Comparison of ENCODE assay signal across 8 cellular contexts in genomic region chr5:178859625-178860521, GRCh38. TPM values are rescaled to one million over a fixed set of nuclear protein-coding genes. Genes with fewer than 3 reads are reported as not detected.
DNase-seq lines count a peak whose midpoint lies in the region; FAIRE-seq and TF ChIP-seq lines count a peak whose summit lies in the region.

Gene ZNF354B (plus strand): TSS chr5:178859953. CDS start chr5:178861048, 1,095 bp downstream.

- peaks cover 8 to 28% (median 17%) of the 10 kb centered on the region in 4 donors for H3K4me1 ChIP-seq in stomach

- peaks cover 3% of the 10 kb centered on the region for H3K9me3 Mint-ChIP-seq in neural crest cell

- intact Hi-C loops in stomach (cut with DNase I; ENCODE audit: low total_unique reads) = loop anchor here (5.0 kb wide), 1 partner anchor 128 kb away; the partner anchor contains the start of gene ZNF354A

- H3K4me1 Mint-ChIP-seq in neural crest cell = peaks cover 24% of the 10 kb centered on the region

- TF ChIP-seq CTCF in foreskin fibroblast (IDR thresholded peaks at IDR 0.05; ENCODE audit: low read depth, low read length) (peak; percentile 15), neural crest cell (conservative IDR thresholded peaks at IDR 0.05) (no peak), stomach (IDR thresholded peaks at IDR 0.05) (peak in 1 of 7 experiments; percentile 6)

- FAIRE-seq in H54 (lab: Jason Lieb, UNC) = no peak

- TF ChIP-seq POLR2A in H54 (IDR thresholded peaks at IDR 0.05; ENCODE audit: low read depth, low read length) = peak; percentile 82
- no peak for TF ChIP-seq POLR2A in stomach (IDR thresholded peaks at IDR 0.05)

- H3K27ac ChIP-seq in stomach = peak within 1 kb of the TSS; percentile 78 to 93 (median 86)

- H3K36me3 Mint-ChIP-seq in neural crest cell (ENCODE audit: low read depth) = peaks cover 12% of the 10 kb centered on the region

- peaks cover 6 to 27% (median 20%) of the 10 kb centered on the region in 4 donors for H3K36me3 ChIP-seq in stomach

- peak within 1 kb of the TSS; percentile 69 for H3K27ac Mint-ChIP-seq in neural crest cell (ENCODE audit: unreplicated experiment)

- no peaks in the 10 kb centered on the region for H3K9me3 ChIP-seq in stomach

- peak within 1 kb of the TSS; percentile 88 for H3K4me3 Mint-ChIP-seq in neural crest cell

- WGBS in stomach, 5 donors = 1 to 2% (median 1%) methylated on average over 18 to 86 of the region's 86 CpGs

- TF ChIP-seq EP300 in stomach (IDR thresholded peaks at IDR 0.05) = no peak

- H3K27me3 Mint-ChIP-seq in neural crest cell (ENCODE audit: low read depth) = no peaks in the 10 kb centered on the region

- DNase-seq in ELR (ENCODE audit: low read depth) (peak; percentile 95), H54 (ENCODE audit: insufficient read length, low spot score) (peak; percentile 89), LoVo (ENCODE audit: low spot score) (peak; percentile 96), SIG-M5 (lab: John Stamatoyannopoulos, UW) (peak; percentile 90), activated gamma-delta T cell treated with Interleukin-2 at 50 U/mL for 16 hours (peak; percentile 74), foreskin fibroblast (peak; percentile 93 to 96), neural crest cell (ENCODE audit: low read depth, low spot score) (peak; percentile 76), stomach (peak; percentile 93)

- H3K4me3 ChIP-seq in foreskin fibroblast (ENCODE audit: low read depth in 1 of 2, low read length in 2 of 2) = peak within 1 kb of the TSS; percentile 60 to 64
- H3K4me3 ChIP-seq in stomach = peak within 1 kb of the TSS; percentile 70 to 94 (median 90)

- H3K27me3 ChIP-seq in stomach = no peaks in the 10 kb centered on the region

RNA-seq across cellular contexts. Expression of gene ZNF354B, which starts in this region (rescaled TPM):
- 24.8 and 25.9 TPM in 2 replicates for total RNA-seq in neural crest cell
- total RNA-seq in stomach = 10 to 100 TPM in 4 of 5 donors, 1 to 10 TPM in 1; 7.5 to 39.7 (median 23.3) TPM
- 10 to 100 TPM in 1 of 3 donors, 1 to 10 TPM in 2; 2.1 to 10.4 (median 2.7) TPM for polyA plus RNA-seq in stomach

Comparison
In these comparisons a context has a peak if more than half of its experiments do, and no peak if none do; other contexts are left out.
1. Peak in every context shown above with its lines: DNase-seq, H3K4me3 ChIP-seq and H3K27ac ChIP-seq.